Comparison of ENCODE assay signal across 29 cellular contexts in the genomic region with DNA sequence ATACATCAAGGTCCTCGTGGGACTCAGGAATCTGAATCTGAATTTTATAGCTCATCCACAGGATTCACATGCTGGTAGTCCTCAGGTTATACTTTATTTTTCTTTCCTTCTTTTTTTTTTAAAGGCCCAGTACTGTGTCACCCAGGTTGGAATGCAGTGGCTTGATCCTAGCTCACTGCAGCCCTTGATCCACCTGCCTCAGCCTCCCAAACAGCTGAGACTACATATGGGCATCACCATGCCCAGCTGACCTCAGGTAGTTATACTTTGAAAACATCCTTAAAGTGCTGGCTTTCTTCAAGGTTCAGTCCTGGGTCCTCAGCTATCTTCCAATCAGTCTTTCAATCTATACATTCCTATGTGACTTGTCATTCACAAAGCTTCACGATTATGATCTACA.
"Had no signal": no experiment of that assay in that cellular context is flagged by ENCODE, and none has a peak within 500 bp of the region (broad histone marks: within the 10 kb centered on the region; RNA-seq: fewer than 3 reads in every experiment).

No MANE protein-coding gene starts in this region.

- H3K9ac ChIP-seq: KMS-11, SK-N-SH had no signal

- H3K27me3 Mint-ChIP-seq: activated CD8-positive, alpha-beta memory T cell treated with anti-CD3 and anti-CD28 coated beads, Interleukin-2, amount 10 ng/mL, durations not matched to agents 7 days and 5 days; activated naive CD8-positive, alpha-beta T cell treated with anti-CD3 and anti-CD28 coated beads, Interleukin-2, amount 50 U/mL, for 24 hours; activated T-cell treated with anti-CD3 and anti-CD28 coated beads, Interleukin-2, amount 50 U/mL, for 24 hours had no signal

- H3K9me2 ChIP-seq: SK-N-SH had no signal

- DNase-seq: activated CD4-positive, alpha-beta T cell treated with anti-CD3 and anti-CD28 coated beads for 4 hours; activated CD4-positive, alpha-beta T cell treated with anti-CD3 and anti-CD28 coated beads, Interleukin-2, amount 50 U/mL, for 4 hours; activated CD8-positive, alpha-beta memory T cell treated with anti-CD3 and anti-CD28 coated beads, Interleukin-2, amount 10 ng/mL, durations not matched to agents 7 days and 5 days; activated effector memory CD4-positive, alpha-beta T cell treated with anti-CD3 and anti-CD28 coated beads, Interleukin-2, amount 50 U/mL, for 16 hours; activated naive CD4-positive, alpha-beta T cell treated with Interleukin-2 at 50 U/mL for 16 hours; activated naive CD8-positive, alpha-beta T cell treated with anti-CD3 and anti-CD28 coated beads, Interleukin-2, amount 50 U/mL, for 24 hours; activated T-cell treated with anti-CD3 and anti-CD28 coated beads, Interleukin-2, amount 50 U/mL, for 24 hours; amygdala; NCI-H1092; NCI-H1417; NCI-H1930; NCI-H2171 treated with DMSO at 0.1 percent for 48 hours; NCI-H226; NCI-H526; NCI-H774; OCI-M1; Peyer's patch; Right ventricle myocardium superior; SJCRH30; SK-N-SH; SW 1271 had no signal

- H3K27me3 ChIP-seq: brain microvascular endothelial cell, cardiac muscle cell, Peyer's patch, SJCRH30 had no signal

- H3K4me2 ChIP-seq: KMS-11, SK-N-SH had no signal

- H3K9me3 ChIP-seq: Peyer's patch, SJCRH30, SK-N-SH had no signal

- H3K4me1 Mint-ChIP-seq: activated CD8-positive, alpha-beta memory T cell treated with anti-CD3 and anti-CD28 coated beads, Interleukin-2, amount 10 ng/mL, durations not matched to agents 7 days and 5 days; activated naive CD8-positive, alpha-beta T cell treated with anti-CD3 and anti-CD28 coated beads, Interleukin-2, amount 50 U/mL, for 24 hours had no signal

- H3K27ac ChIP-seq: brain microvascular endothelial cell, KMS-11, Peyer's patch, RWPE1, SJCRH30 had no signal

- H3K4me3 Mint-ChIP-seq: activated CD8-positive, alpha-beta memory T cell treated with anti-CD3 and anti-CD28 coated beads, Interleukin-2, amount 10 ng/mL, durations not matched to agents 7 days and 5 days; activated naive CD8-positive, alpha-beta T cell treated with anti-CD3 and anti-CD28 coated beads, Interleukin-2, amount 50 U/mL, for 24 hours; activated T-cell treated with anti-CD3 and anti-CD28 coated beads, Interleukin-2, amount 50 U/mL, for 24 hours; activated T-helper 1 cell treated with anti-CD3 and anti-CD28 coated beads, Interleukin-12 subunit alpha, Interleukin-12 subunit beta, Interleukin-2, Interleukin-4 antibody, amounts not matched to agents 30 ng/mL and 10 ng/mL and 1 ng/mL, durations not matched to agents 14 hours and 24 hours and 36 hours; T-helper 2 cell treated with Interferon-gamma antibody and Interleukin-4, amounts not matched to agents 5 μg/mL and 100 μg/mL, for 36 hours had no signal

- H3K27ac Mint-ChIP-seq: activated CD8-positive, alpha-beta memory T cell treated with anti-CD3 and anti-CD28 coated beads, Interleukin-2, amount 10 ng/mL, durations not matched to agents 7 days and 5 days; activated naive CD4-positive, alpha-beta T cell treated with anti-CD3 and anti-CD28 coated beads, Interleukin-2, amount 50 U/mL, for 72 hours; activated naive CD8-positive, alpha-beta T cell treated with anti-CD3 and anti-CD28 coated beads, Interleukin-2, amount 50 U/mL, for 24 hours; activated T-cell treated with anti-CD3 and anti-CD28 coated beads, Interleukin-2, amount 50 U/mL, for 24 hours; activated T-helper 1 cell treated with anti-CD3 and anti-CD28 coated beads, Interleukin-12 subunit alpha, Interleukin-12 subunit beta, Interleukin-2, Interleukin-4 antibody, amounts not matched to agents 30 ng/mL and 10 ng/mL and 1 ng/mL, durations not matched to agents 14 hours and 24 hours and 36 hours; T-helper 2 cell treated with Interferon-gamma antibody and Interleukin-4, amounts not matched to agents 5 μg/mL and 100 μg/mL, for 36 hours had no signal

- H3K4me1 ChIP-seq: Peyer's patch, SJCRH30 had no signal

- H3K9me3 Mint-ChIP-seq: activated naive CD4-positive, alpha-beta T cell treated with anti-CD3 and anti-CD28 coated beads, Interleukin-2, amount 50 U/mL, for 72 hours; activated naive CD8-positive, alpha-beta T cell treated with anti-CD3 and anti-CD28 coated beads, Interleukin-2, amount 50 U/mL, for 24 hours; activated T-cell treated with anti-CD3 and anti-CD28 coated beads, Interleukin-2, amount 50 U/mL, for 24 hours; activated T-helper 1 cell treated with anti-CD3 and anti-CD28 coated beads, Interleukin-12 subunit alpha, Interleukin-12 subunit beta, Interleukin-2, Interleukin-4 antibody, amounts not matched to agents 30 ng/mL and 10 ng/mL and 1 ng/mL, durations not matched to agents 14 hours and 24 hours and 36 hours; T-helper 2 cell treated with Interferon-gamma antibody and Interleukin-4, amounts not matched to agents 5 μg/mL and 100 μg/mL, for 36 hours had no signal

- ATAC-seq: activated CD4-positive, CD25-positive, alpha-beta regulatory T cell treated with anti-CD3 and anti-CD28 coated beads, Interleukin-2, amount 50 U/mL, for 24 hours; activated CD8-positive, alpha-beta memory T cell treated with anti-CD3 and anti-CD28 coated beads, Interleukin-2, amount 10 ng/mL, durations not matched to agents 7 days and 5 days; activated naive CD4-positive, alpha-beta T cell treated with anti-CD3 and anti-CD28 coated beads, Interleukin-2, amount 50 U/mL, for 72 hours; activated naive CD8-positive, alpha-beta T cell treated with anti-CD3 and anti-CD28 coated beads, Interleukin-2, amount 50 U/mL, for 24 hours had no signal

- H3K4me3 ChIP-seq: cardiac muscle cell, Peyer's patch, SJCRH30 had no signal
